Comparison of ENCODE assay signal across 1 cellular context in the genomic region with DNA sequence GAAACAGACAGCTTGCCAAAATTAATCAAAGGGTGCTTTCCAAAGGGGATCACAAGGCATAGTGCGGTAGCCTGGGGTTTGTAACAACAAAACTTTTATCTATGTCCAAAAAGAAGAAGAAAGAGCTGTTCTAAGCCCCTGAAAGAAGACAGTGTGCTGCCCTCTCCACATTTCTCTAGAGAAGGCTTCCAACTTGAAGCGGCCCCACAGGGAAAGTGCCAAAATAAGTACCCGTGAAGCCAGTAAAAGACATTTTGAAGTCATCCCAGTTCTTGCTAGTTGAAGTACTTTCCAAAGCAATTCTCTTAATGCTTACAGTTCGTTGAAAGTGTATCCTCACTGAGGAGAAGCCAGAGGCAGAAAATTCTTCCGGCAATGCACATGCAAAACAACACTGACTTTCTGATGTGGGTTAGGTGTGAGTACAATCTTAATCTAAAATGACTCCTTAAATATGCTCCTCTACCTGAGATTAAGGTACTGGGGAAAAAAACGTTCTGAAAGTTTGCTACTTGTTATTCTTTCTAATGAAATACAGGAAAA.
TF ChIP-seq lines count a peak whose summit lies in the region.

No MANE protein-coding gene starts in this region.

TF ChIP-seq in K562, 482 proteins besides CTCF, POLR2A, EP300 and RAD21:
- TF ChIP-seq ZBTB8A (IDR thresholded peaks at IDR 0.05; ENCODE audit: partially characterized antibody) (no peak), PRDM10 (IDR thresholded peaks at IDR 0.05; ENCODE audit: partially characterized antibody) (no peak), ASH1L (IDR thresholded peaks at IDR 0.05; ENCODE audit: borderline replicate concordance, low read depth, partially characterized antibody) (no peak), ZNF75A (CRISPR knock-in tag; IDR thresholded peaks at IDR 0.05) (no peak), PYGO2 (tag; IDR thresholded peaks at IDR 0.05) (no peak), ETS2 (tag; IDR thresholded peaks at IDR 0.05; ENCODE audit: borderline replicate concordance, poor library complexity, severe bottlenecking) (no peak), JUND (IDR thresholded peaks at IDR 0.05; ENCODE audit: borderline replicate concordance, low read depth, low read length) (no peak), JUND (tag; IDR thresholded peaks at IDR 0.05; ENCODE audit: borderline replicate concordance, low read depth, low read length) (no peak), SP2 (IDR thresholded peaks at IDR 0.05; ENCODE audit: extremely low read depth, low read depth, low read length, poor library complexity, severe bottlenecking) (no peak), SREBF1 (IDR thresholded peaks at IDR 0.05; ENCODE audit: borderline replicate concordance, low read depth, low read length) (no peak), EZH2 (IDR thresholded peaks at IDR 0.05; ENCODE audit: borderline replicate concordance, low read depth, low read length) (no peak), MAFK (IDR thresholded peaks at IDR 0.05; ENCODE audit: low read length) (no peak)
